Comparison of ENCODE assay signal across 18 cellular contexts in the genomic region with DNA sequence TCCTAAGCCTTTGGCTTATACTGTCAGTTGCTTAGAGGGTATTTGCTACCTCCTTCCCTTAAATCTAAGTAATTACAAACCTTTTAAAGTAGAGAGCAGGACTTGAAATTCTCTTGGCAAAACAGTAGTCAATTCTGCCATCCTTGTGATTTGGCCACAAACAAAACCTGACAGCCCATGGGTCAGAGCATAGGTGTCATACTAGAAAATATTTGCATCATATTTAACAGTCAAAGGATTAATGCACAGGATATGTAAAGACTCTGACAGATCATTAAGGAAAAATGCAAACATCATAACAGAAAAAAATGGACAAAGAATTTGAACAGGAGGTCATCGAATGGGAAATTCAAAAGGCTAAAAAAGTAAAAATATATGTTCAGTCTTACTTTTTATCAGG.
"Had no signal": no experiment of that assay in that cellular context is flagged by ENCODE, and none has a peak within 500 bp of the region (broad histone marks: within the 10 kb centered on the region; RNA-seq: fewer than 3 reads in every experiment).

No MANE protein-coding gene starts in this region.

- H3K4me2 ChIP-seq: neural progenitor cell had no signal

- H3K27me3 ChIP-seq: body of pancreas, colonic mucosa, left lung, neural progenitor cell, upper lobe of left lung had no signal

- FAIRE-seq: small intestine had no signal

- H3K9me3 ChIP-seq: body of pancreas, colonic mucosa, left lung, thoracic aorta, upper lobe of left lung had no signal

- H3K36me3 ChIP-seq: colonic mucosa, left lung, thoracic aorta, upper lobe of left lung had no signal

- ATAC-seq: body of pancreas; left lung; naive thymus-derived CD4-positive, alpha-beta T cell; sciatic nerve; WTC11 had no signal

- H3K4me1 ChIP-seq: colonic mucosa, left lung, neural progenitor cell had no signal

- H2AFZ ChIP-seq: neural progenitor cell had no signal

- H3K27ac ChIP-seq: body of pancreas, colonic mucosa, left lung, neural progenitor cell, thoracic aorta, upper lobe of left lung had no signal

- H3K9ac ChIP-seq: neural progenitor cell had no signal

- DNase-seq: activated gamma-delta T cell treated with Interleukin-2 at 50 U/mL for 16 hours; activated T-cell treated with anti-CD3 and anti-CD28 coated beads, Interleukin-2, amount 50 U/mL, for 1 hour; anterior cingulate cortex; body of pancreas; central memory CD4-positive, alpha-beta T cell; colonic mucosa; left lung; naive thymus-derived CD4-positive, alpha-beta T cell; small intestine; stimulated activated CD8-positive, alpha-beta memory T cell treated with anti-CD3 and anti-CD28 coated beads, Interleukin-4, amount 100 ng/mL, for 48 hours; stimulated activated naive CD4-positive, alpha-beta T cell; T-helper 9 cell; upper lobe of left lung had no signal

- H3K4me3 ChIP-seq: body of pancreas, colonic mucosa, left lung, lung, neural progenitor cell, thoracic aorta, upper lobe of left lung had no signal
